ENCODE assay signal across 14 cellular contexts in genomic region chr14:71473843-71474242, GRCh38.
"Had no signal": no experiment of that assay in that cellular context is flagged by ENCODE, and none has a peak within 500 bp of the region (broad histone marks: within the 10 kb centered on the region; RNA-seq: fewer than 3 reads in every experiment).

No MANE protein-coding gene starts in this region.

- H3K27ac ChIP-seq: ascending aorta, cardiac muscle cell, ovary, thoracic aorta, upper lobe of right lung had no signal

- ATAC-seq: sciatic nerve, upper lobe of right lung had no signal

- DNase-seq: activated CD4-positive, alpha-beta memory T cell treated with anti-CD3 and anti-CD28 coated beads for 36 hours; activated CD4-positive, alpha-beta T cell treated with anti-CD3 and anti-CD28 coated beads for 1 hour; activated gamma-delta T cell; activated naive CD8-positive, alpha-beta T cell treated with anti-CD3 and anti-CD28 coated beads, Interleukin-2, amount 10 ng/mL, durations not matched to agents 7 days and 5 days; activated T-cell treated with anti-CD3 and anti-CD28 coated beads, Interleukin-2, amount 50 U/mL, for 24 hours; naive B cell; ovary; upper lobe of right lung had no signal

- FAIRE-seq: colon had no signal

- H3K36me3 ChIP-seq: ascending aorta, cardiac muscle cell, ovary, thoracic aorta, upper lobe of right lung had no signal

- H3K4me3 ChIP-seq: ascending aorta, cardiac muscle cell, lung, ovary, thoracic aorta, upper lobe of right lung had no signal

- H3K9me3 ChIP-seq: ascending aorta, ovary, thoracic aorta, upper lobe of right lung had no signal

- H3K4me1 ChIP-seq: ascending aorta, upper lobe of right lung had no signal

- H3K27me3 ChIP-seq: ascending aorta, cardiac muscle cell, ovary, upper lobe of right lung had no signal
